Comparison of ENCODE assay signal across 16 cellular contexts in genomic region chr5:149282027-149282965, GRCh38. TPM values are rescaled to one million over a fixed set of nuclear protein-coding genes. Genes with fewer than 3 reads are reported as not detected.
"Had no signal": no experiment of that assay in that cellular context is flagged by ENCODE, and none has a peak within 500 bp of the region (broad histone marks: within the 10 kb centered on the region; RNA-seq: fewer than 3 reads in every experiment).

No MANE protein-coding gene starts in this region.

- DNase-seq: effector CD8-positive, alpha-beta T cell; foreskin fibroblast; kidney; mesenchymal stem cell; mucosa of descending colon; naive thymus-derived CD8-positive, alpha-beta T cell; SJCRH30; small intestine; stimulated activated CD4-positive, alpha-beta T cell treated with anti-CD3 and anti-CD28 coated beads, Interleukin-4, amount 100 ng/mL, for 1 hour; stimulated activated naive CD8-positive, alpha-beta T cell treated with anti-CD3 and anti-CD28 coated beads, Interleukin-15, amount 100 ng/mL, for 72 hours; T1000 had no signal

- H3K27ac ChIP-seq: neutrophil, parathyroid adenoma, SJCRH30, thoracic aorta had no signal

- H3K9me3 ChIP-seq: mucosa of descending colon, neutrophil, SJCRH30, thoracic aorta had no signal

- H3K36me3 ChIP-seq: neutrophil, SJCRH30, thoracic aorta had no signal

- H3K4me3 ChIP-seq: mucosa of descending colon, SJCRH30, thoracic aorta had no signal

- H3K4me1 ChIP-seq: SJCRH30 had no signal

- ATAC-seq: activated CD4-positive, CD25-positive, alpha-beta regulatory T cell treated with anti-CD3 and anti-CD28 coated beads, Interleukin-2, amount 50 U/mL, for 24 hours; mucosa of descending colon; naive thymus-derived CD8-positive, alpha-beta T cell; stimulated activated naive CD8-positive, alpha-beta T cell treated with anti-CD3 and anti-CD28 coated beads, Interleukin-15, amount 100 ng/mL, for 72 hours had no signal

RNA-seq across cellular contexts. Expression of gene AFAP1L1, which starts 10.6 kb away (rescaled TPM):
- total RNA-seq: T-helper 1 cell treated with Interleukin-12 subunit alpha and Interleukin-12 subunit beta and Interleukin-4 antibody, amounts not matched to agents 30 ng/mL and 1 ng/mL, for 36 hours had no signal
